21 cellular contexts compared by ENCODE assay signal in genomic region chr20:6108330-6108729, GRCh38. TPM values are rescaled to one million over a fixed set of nuclear protein-coding genes. Genes with fewer than 3 reads are reported as not detected.
"Had no signal": no experiment of that assay in that cellular context is flagged by ENCODE, and none has a peak within 500 bp of the region (broad histone marks: within the 10 kb centered on the region; RNA-seq: fewer than 3 reads in every experiment).

No MANE protein-coding gene starts in this region.

- H3K36me3 ChIP-seq: MG63, SJSA1 had no signal

- H3K4me1 ChIP-seq: SJSA1 had no signal

- H3K4me3 ChIP-seq: MG63, SJSA1, SK-N-MC had no signal

- H3K9me3 ChIP-seq: MG63, SJSA1 had no signal

- H3K27me3 ChIP-seq: MG63, SJSA1 had no signal

- H3K27ac ChIP-seq: SJSA1, SK-N-MC had no signal

- DNase-seq: IMR-90, Karpas-422, KG1, MG63, NCI-H1092, NCI-H1105 treated with DMSO at 0.1 percent for 48 hours, NCI-H1417 treated with DMSO at 0.1 percent for 48 hours, NCI-H146, NCI-H1694 treated with DMSO at 0.1 percent for 48 hours, NCI-H1930, NCI-H2081, NCI-H2107, NCI-H226, NCI-H446, NCI-H510A, NCI-H524 treated with DMSO at 0.1 percent for 48 hours, Right ventricle myocardium superior, RPMI8226, SIG-M5 had no signal

RNA-seq across cellular contexts. Expression of gene LRRN4, which starts 54.5 kb away (rescaled TPM):
- total RNA-seq: Right ventricle myocardium superior, SJSA1 had no signal
